Comparison of ENCODE assay signal across 8 cellular contexts in genomic region chr7:44769381-44770209, GRCh38. TPM values are rescaled to one million over a fixed set of nuclear protein-coding genes. Genes with fewer than 3 reads are reported as not detected.
DNase-seq lines count a peak whose midpoint lies in the region; ATAC-seq and TF ChIP-seq lines count a peak whose summit lies in the region.

No MANE protein-coding gene starts in this region.

- H3K4me1 Mint-ChIP-seq in activated CD8-positive, alpha-beta T cell treated with anti-CD3 and anti-CD28 coated beads for 36 hours (ENCODE audit: low read depth), result peaks cover 31% of the 10 kb centered on the region
- H3K4me1 Mint-ChIP-seq in stimulated activated naive B cell treated with anti-CD40 and anti-IgM and Interleukin-4, amounts not matched to agents 10 μg/mL and 1 μg/mL and 100 μg/mL, for 72 hours, result peaks cover 52 to 56% of the 10 kb centered on the region in 2 donors

- H3K27me3 Mint-ChIP-seq in activated CD8-positive, alpha-beta T cell treated with anti-CD3 and anti-CD28 coated beads for 36 hours, result no peaks in the 10 kb centered on the region
- no peaks in the 10 kb centered on the region for H3K27me3 Mint-ChIP-seq in stimulated activated naive B cell treated with anti-CD40 and anti-IgM and Interleukin-4, amounts not matched to agents 10 μg/mL and 1 μg/mL and 100 μg/mL, for 72 hours

- ATAC-seq in GM19043 (IDR thresholded peaks at IDR 0.05; ENCODE audit: low read depth, unreplicated experiment) (peak; percentile 60), HG03135 (IDR thresholded peaks at IDR 0.05; ENCODE audit: unreplicated experiment) (peak; percentile 57), left ventricle myocardium superior (peak; percentile 54)
- peak; percentile 59 for ATAC-seq in activated CD8-positive, alpha-beta T cell treated with anti-CD3 and anti-CD28 coated beads for 36 hours
- ATAC-seq in stimulated activated naive B cell treated with anti-CD40 and anti-IgM and Interleukin-4, amounts not matched to agents 10 μg/mL and 1 μg/mL and 100 μg/mL, for 72 hours (replicated peaks), result peak; percentile 27 to 42

- no peak overlapping the region for H3K4me3 Mint-ChIP-seq in activated CD8-positive, alpha-beta T cell treated with anti-CD3 and anti-CD28 coated beads for 36 hours
- H3K4me3 Mint-ChIP-seq in stimulated activated naive B cell treated with anti-CD40 and anti-IgM and Interleukin-4, amounts not matched to agents 10 μg/mL and 1 μg/mL and 100 μg/mL, for 72 hours, result peak overlapping the region in 1 of 2 donors; percentile 62

- H3K36me3 Mint-ChIP-seq in activated CD8-positive, alpha-beta T cell treated with anti-CD3 and anti-CD28 coated beads for 36 hours (ENCODE audit: low read depth), result peaks cover 12% of the 10 kb centered on the region
- H3K36me3 Mint-ChIP-seq in stimulated activated naive B cell treated with anti-CD40 and anti-IgM and Interleukin-4, amounts not matched to agents 10 μg/mL and 1 μg/mL and 100 μg/mL, for 72 hours, result peaks cover 41 to 48% of the 10 kb centered on the region in 2 donors

- peak overlapping the region; percentile 24 for H3K4me3 ChIP-seq in AG10803 (ENCODE audit: low read length)

- peak; percentile 77 for DNase-seq in AG10803 (ENCODE audit: low read depth)
- DNase-seq in activated CD8-positive, alpha-beta T cell treated with anti-CD3 and anti-CD28 coated beads for 36 hours, result peak; percentile 37
- DNase-seq in left ventricle myocardium superior, result no peak
- DNase-seq in stimulated activated naive B cell treated with anti-CD40 and anti-IgM and Interleukin-4, amounts not matched to agents 10 μg/mL and 1 μg/mL and 100 μg/mL, for 72 hours, result no peak
- DNase-seq in NCI-H2081 treated with DMSO at 0.1 percent for 48 hours (lab: John Stamatoyannopoulos, UW), result no peak
- no peak for DNase-seq in anterior cingulate cortex (lab: John Stamatoyannopoulos, UW)

- CTCF ChIA-PET in activated CD8-positive, alpha-beta T cell treated with anti-CD3 and anti-CD28 coated beads for 36 hours (lab: Charles Lee), result no interaction called here

- POLR2A ChIA-PET in activated CD8-positive, alpha-beta T cell treated with anti-CD3 and anti-CD28 coated beads for 36 hours (lab: Charles Lee), result interaction anchor here (1.0 to 1.9 kb wide), 8 partner anchors 13 to 196 kb away, joined by 3 to 4 read pairs (median 3); partner anchors contain the start of gene ZMIZ2

- intact Hi-C loops in activated CD8-positive, alpha-beta T cell treated with anti-CD3 and anti-CD28 coated beads for 36 hours (cut with micrococcal nuclease), result no loop called here
- intact Hi-C loops in left ventricle myocardium superior (cut with micrococcal nuclease), result no loop called here

- no peak for TF ChIP-seq CTCF in AG10803 (conservative IDR thresholded peaks at IDR 0.05; ENCODE audit: low read length)
- no peak for TF ChIP-seq CTCF in activated CD8-positive, alpha-beta T cell treated with anti-CD3 and anti-CD28 coated beads for 36 hours (IDR thresholded peaks at IDR 0.05)

- H3K9me3 Mint-ChIP-seq in activated CD8-positive, alpha-beta T cell treated with anti-CD3 and anti-CD28 coated beads for 36 hours, result no peaks in the 10 kb centered on the region
- peaks cover 0 to 3% of the 10 kb centered on the region in 2 donors for H3K9me3 Mint-ChIP-seq in stimulated activated naive B cell treated with anti-CD40 and anti-IgM and Interleukin-4, amounts not matched to agents 10 μg/mL and 1 μg/mL and 100 μg/mL, for 72 hours

- no peak overlapping the region for H3K27ac Mint-ChIP-seq in activated CD8-positive, alpha-beta T cell treated with anti-CD3 and anti-CD28 coated beads for 36 hours
- peak overlapping the region; percentile 93 for H3K27ac Mint-ChIP-seq in stimulated activated naive B cell treated with anti-CD40 and anti-IgM and Interleukin-4, amounts not matched to agents 10 μg/mL and 1 μg/mL and 100 μg/mL, for 72 hours

RNA-seq across cellular contexts. Expression of gene ZMIZ2, which starts 20.9 kb away (rescaled TPM):
- total RNA-seq in activated CD8-positive, alpha-beta T cell treated with anti-CD3 and anti-CD28 coated beads for 36 hours, result 100 to 1,000 TPM; 131 to 134 TPM
- total RNA-seq in left ventricle myocardium superior, result 64.8 TPM

RNA-seq across cellular contexts. Expression of gene PPIA, which starts 26.9 kb away (rescaled TPM):
- total RNA-seq in activated CD8-positive, alpha-beta T cell treated with anti-CD3 and anti-CD28 coated beads for 36 hours, result 1,000 to 10,000 TPM; 2,824 to 2,882 TPM
- total RNA-seq in left ventricle myocardium superior, result 436 TPM

Comparison
In these comparisons a context has a peak if more than half of its experiments do, and no peak if none do; other contexts are left out.
1. DNase-seq: peak in AG10803 (single experiment) and activated CD8-positive, alpha-beta T cell treated with anti-CD3 and anti-CD28 coated beads for 36 hours (single experiment); none in left ventricle myocardium superior (single experiment), stimulated activated naive B cell treated with anti-CD40 and anti-IgM and Interleukin-4, amounts not matched to agents 10 μg/mL and 1 μg/mL and 100 μg/mL, for 72 hours (single experiment), NCI-H2081 treated with DMSO at 0.1 percent for 48 hours (single experiment) and anterior cingulate cortex (0 of 58).
2. Peak in every context shown above with its lines, with median percentiles within 50 percentile points of each other: ATAC-seq.